In the genomic region with DNA sequence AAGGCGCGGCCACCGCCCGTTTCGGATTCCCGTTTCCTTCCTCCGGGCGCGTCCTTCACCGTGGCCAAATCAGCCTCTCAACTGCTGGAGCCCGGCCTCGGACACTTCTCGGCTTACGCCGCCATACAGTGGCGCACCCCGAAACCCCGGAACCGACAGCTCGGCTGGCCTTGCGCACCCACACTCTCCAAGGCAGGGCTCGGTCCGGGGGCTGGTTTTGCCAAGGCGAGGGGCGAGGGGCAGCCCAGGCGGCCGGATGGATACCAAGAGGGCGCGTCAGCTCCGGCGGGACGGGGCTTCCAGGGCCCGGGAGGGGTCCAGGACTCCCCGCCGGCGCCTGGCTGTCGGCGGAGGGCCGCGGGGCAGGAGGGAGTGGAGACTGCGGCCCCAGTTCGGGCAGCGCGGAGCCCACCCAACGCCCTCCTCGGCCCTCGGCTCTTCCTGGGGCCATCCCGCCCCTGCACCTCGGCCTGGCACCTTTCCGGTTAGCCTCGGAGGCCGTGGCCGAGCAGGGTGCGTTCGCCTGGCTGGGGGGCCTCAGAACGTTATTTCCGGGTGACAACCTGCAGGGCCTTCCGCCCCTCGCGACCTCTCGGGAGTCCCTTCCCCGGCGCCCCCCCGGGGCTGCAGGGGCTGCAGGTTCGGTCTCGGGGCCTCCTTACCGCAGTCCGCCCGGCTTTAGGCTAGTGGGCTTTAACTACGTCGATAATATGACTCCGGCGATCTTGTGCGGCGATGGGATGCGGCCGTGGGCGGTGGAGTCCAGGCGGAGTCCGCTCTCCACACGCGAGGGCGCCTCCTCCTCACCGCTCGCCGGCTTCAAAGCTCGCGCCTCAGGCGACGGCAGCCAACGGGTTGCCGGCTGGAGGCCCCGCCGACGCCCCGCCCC, we compare ENCODE assay signal across 8 cellular contexts. TPM values are rescaled to one million over a fixed set of nuclear protein-coding genes. Genes with fewer than 3 reads are reported as not detected.
DNase-seq lines count a peak whose midpoint lies in the region; ATAC-seq and TF ChIP-seq lines count a peak whose summit lies in the region.

No MANE protein-coding gene starts in this region.

- peaks cover 22% of the 10 kb centered on the region for H3K36me3 Mint-ChIP-seq in activated T-helper 1 cell treated with anti-CD3 and anti-CD28 coated beads, Interleukin-12 subunit alpha, Interleukin-12 subunit beta, Interleukin-2, Interleukin-4 antibody, amounts not matched to agents 30 ng/mL and 10 ng/mL and 1 ng/mL, durations not matched to agents 14 hours and 24 hours and 36 hours (ENCODE audit: low read depth)

- TF ChIP-seq CTCF in KMS-11 (conservative IDR thresholded peaks at IDR 0.05; ENCODE audit: low read depth, low read length) (no peak), heart left ventricle (IDR thresholded peaks at IDR 0.05) (peak in 1 of 12 donors; percentile 16)

- peaks cover 28% of the 10 kb centered on the region for H3K4me1 ChIP-seq in KMS-11 (ENCODE audit: low read depth, poor library complexity, severe bottlenecking)
- H3K4me1 ChIP-seq in heart left ventricle, result peaks cover 0 to 26% (median 14%) of the 10 kb centered on the region in 12 donors

- peak overlapping the region; percentile 74; the same call in 1 of the 2 replicates for H3K9ac ChIP-seq in KMS-11

- peaks cover 38% of the 10 kb centered on the region; the same call in 1 of the 2 replicates for H3K79me2 ChIP-seq in KMS-11 (ENCODE audit: insufficient read depth, low read depth)

- no peaks in the 10 kb centered on the region for H4K20me1 ChIP-seq in KMS-11 (ENCODE audit: insufficient read depth)

- no peaks in the 10 kb centered on the region for H3K9me3 ChIP-seq in heart left ventricle

- H3K36me3 ChIP-seq in KMS-11 (ENCODE audit: insufficient read depth), result no peaks in the 10 kb centered on the region
- peaks cover 0 to 9% (median 0%) of the 10 kb centered on the region in 9 donors for H3K36me3 ChIP-seq in heart left ventricle

- peak overlapping the region; percentile 86 for H3K4me3 Mint-ChIP-seq in activated T-helper 1 cell treated with anti-CD3 and anti-CD28 coated beads, Interleukin-12 subunit alpha, Interleukin-12 subunit beta, Interleukin-2, Interleukin-4 antibody, amounts not matched to agents 30 ng/mL and 10 ng/mL and 1 ng/mL, durations not matched to agents 14 hours and 24 hours and 36 hours

- DNase-seq in activated T-helper 1 cell treated with anti-CD3 and anti-CD28 coated beads, Interleukin-12 subunit alpha, Interleukin-12 subunit beta, Interleukin-2, Interleukin-4 antibody, amounts not matched to agents 30 ng/mL and 10 ng/mL and 1 ng/mL, durations not matched to agents 14 hours and 24 hours and 36 hours (ENCODE audit: low spot score), result peak; percentile 26
- DNase-seq in heart left ventricle (peak; percentile 12 to 68 (median 33)), sciatic nerve (ENCODE audit: low spot score) (peak; percentile 72), hippocampal formation (lab: John Stamatoyannopoulos, UW) (no peak)

- peaks cover 35% of the 10 kb centered on the region for H3K4me1 Mint-ChIP-seq in activated T-helper 1 cell treated with anti-CD3 and anti-CD28 coated beads, Interleukin-12 subunit alpha, Interleukin-12 subunit beta, Interleukin-2, Interleukin-4 antibody, amounts not matched to agents 30 ng/mL and 10 ng/mL and 1 ng/mL, durations not matched to agents 14 hours and 24 hours and 36 hours (ENCODE audit: low read depth)

- peak overlapping the region; percentile 73 for H2AFZ ChIP-seq in KMS-11 (ENCODE audit: low read depth)

- H3K4me2 ChIP-seq in KMS-11, result peak overlapping the region; percentile 54

- no peaks in the 10 kb centered on the region for H3K27me3 ChIP-seq in KMS-11 (ENCODE audit: insufficient read depth, low read depth)
- H3K27me3 ChIP-seq in heart left ventricle, result no peaks in the 10 kb centered on the region

- 0 to 3% (median 0%) methylated on average over 16 to 96 of the region's 96 CpGs for WGBS in heart left ventricle, 4 donors

- peak; percentile 6 for ATAC-seq in GM21576 (IDR thresholded peaks at IDR 0.05; ENCODE audit: unreplicated experiment)
- peak in 3 of 4 donors; percentile 0 to 6 (median 2) for ATAC-seq in heart left ventricle
- peak; percentile 6 for ATAC-seq in sciatic nerve
- ATAC-seq in HG02623 (IDR thresholded peaks at IDR 0.05; ENCODE audit: unreplicated experiment), result no peak

- H3K27me3 Mint-ChIP-seq in activated T-helper 1 cell treated with anti-CD3 and anti-CD28 coated beads, Interleukin-12 subunit alpha, Interleukin-12 subunit beta, Interleukin-2, Interleukin-4 antibody, amounts not matched to agents 30 ng/mL and 10 ng/mL and 1 ng/mL, durations not matched to agents 14 hours and 24 hours and 36 hours (ENCODE audit: insufficient read depth), result no peaks in the 10 kb centered on the region

- TF ChIP-seq POLR2A in GM10847 (IDR thresholded peaks at IDR 0.05; ENCODE audit: extremely low read depth, insufficient read length) (peak; percentile 37), heart left ventricle (IDR thresholded peaks at IDR 0.05) (no peak)

- peak overlapping the region; percentile 80 for H3K27ac Mint-ChIP-seq in activated T-helper 1 cell treated with anti-CD3 and anti-CD28 coated beads, Interleukin-12 subunit alpha, Interleukin-12 subunit beta, Interleukin-2, Interleukin-4 antibody, amounts not matched to agents 30 ng/mL and 10 ng/mL and 1 ng/mL, durations not matched to agents 14 hours and 24 hours and 36 hours

- H3K4me3 ChIP-seq in KMS-11 (IDR thresholded peaks at IDR 0.05; ENCODE audit: insufficient read depth, low read depth, low read length) (no peak overlapping the region), heart left ventricle (peak overlapping the region; percentile 64 to 99 (median 94))

- no peaks in the 10 kb centered on the region for H3K9me3 Mint-ChIP-seq in activated T-helper 1 cell treated with anti-CD3 and anti-CD28 coated beads, Interleukin-12 subunit alpha, Interleukin-12 subunit beta, Interleukin-2, Interleukin-4 antibody, amounts not matched to agents 30 ng/mL and 10 ng/mL and 1 ng/mL, durations not matched to agents 14 hours and 24 hours and 36 hours

- H3K27ac ChIP-seq in KMS-11 (peak overlapping the region; percentile 46), heart left ventricle (peak overlapping the region in 9 of 12 donors; percentile 17 to 83 (median 63))

- intact Hi-C loops in activated T-helper 1 cell treated with anti-CD3 and anti-CD28 coated beads, Interleukin-12 subunit alpha, Interleukin-12 subunit beta, Interleukin-2, Interleukin-4 antibody, amounts not matched to agents 30 ng/mL and 10 ng/mL and 1 ng/mL, durations not matched to agents 14 hours and 24 hours and 36 hours (cut with micrococcal nuclease), result loop anchor here (1.0 to 5.0 kb wide), 11 partner anchors 9 to 616 kb away; partner anchors contain the start of genes MPC1, RNASET2 and RPS6KA2
- intact Hi-C loops in heart left ventricle (cut with DNase I) (loop anchor here in 8 of 10 donors (2.0 to 10.0 kb wide), 6 partner anchors 41 to 616 kb away; partner anchors contain the start of genes RNASET2 (in 3 of the 8) and MPC1 (in 1 of the 8)), sciatic nerve (cut with DNase I) (no loop called here)

RNA-seq across cellular contexts. Expression of gene CEP43, which starts 0.7 kb away (rescaled TPM):
- total RNA-seq in activated T-helper 1 cell treated with anti-CD3 and anti-CD28 coated beads, Interleukin-12 subunit alpha, Interleukin-12 subunit beta, Interleukin-2, Interleukin-4 antibody, amounts not matched to agents 30 ng/mL and 10 ng/mL and 1 ng/mL, durations not matched to agents 14 hours and 24 hours and 36 hours, result 18.8 and 21.4 TPM in 2 replicates
- 10 to 100 TPM in 6 of 9 donors, 1 to 10 TPM in 3; 6.6 to 15.5 (median 10.7) TPM for total RNA-seq in heart left ventricle
- 10 to 100 TPM in 1 of 2 donors, 1 to 10 TPM in 1; 4.7 to 16.9 TPM for polyA plus RNA-seq in heart left ventricle
- total RNA-seq in sciatic nerve, result 18.8 TPM

RNA-seq across cellular contexts. Expression of gene RNASET2, which starts 42.1 kb away (rescaled TPM):
- total RNA-seq in activated T-helper 1 cell treated with anti-CD3 and anti-CD28 coated beads, Interleukin-12 subunit alpha, Interleukin-12 subunit beta, Interleukin-2, Interleukin-4 antibody, amounts not matched to agents 30 ng/mL and 10 ng/mL and 1 ng/mL, durations not matched to agents 14 hours and 24 hours and 36 hours, result 99.5 TPM in 2 replicates
- total RNA-seq in heart left ventricle (10 to 100 TPM in 7 of 9 donors, 1 to 10 TPM in 2; 7.9 to 76.0 (median 13.5) TPM), sciatic nerve (70.4 TPM)
- 10 to 100 TPM in 1 of 2 donors, 1 to 10 TPM in 1; 5.7 to 18.3 TPM for polyA plus RNA-seq in heart left ventricle

Comparison
In these comparisons a context has a peak if more than half of its experiments do, and no peak if none do; other contexts are left out.
1. DNase-seq: peak in activated T-helper 1 cell treated with anti-CD3 and anti-CD28 coated beads, Interleukin-12 subunit alpha, Interleukin-12 subunit beta, Interleukin-2, Interleukin-4 antibody, amounts not matched to agents 30 ng/mL and 10 ng/mL and 1 ng/mL, durations not matched to agents 14 hours and 24 hours and 36 hours (single experiment), heart left ventricle (5 of 5) and sciatic nerve (single experiment); none in hippocampal formation (0 of 2).